ENCODE assay signal across 1 cellular context in the genomic region with DNA sequence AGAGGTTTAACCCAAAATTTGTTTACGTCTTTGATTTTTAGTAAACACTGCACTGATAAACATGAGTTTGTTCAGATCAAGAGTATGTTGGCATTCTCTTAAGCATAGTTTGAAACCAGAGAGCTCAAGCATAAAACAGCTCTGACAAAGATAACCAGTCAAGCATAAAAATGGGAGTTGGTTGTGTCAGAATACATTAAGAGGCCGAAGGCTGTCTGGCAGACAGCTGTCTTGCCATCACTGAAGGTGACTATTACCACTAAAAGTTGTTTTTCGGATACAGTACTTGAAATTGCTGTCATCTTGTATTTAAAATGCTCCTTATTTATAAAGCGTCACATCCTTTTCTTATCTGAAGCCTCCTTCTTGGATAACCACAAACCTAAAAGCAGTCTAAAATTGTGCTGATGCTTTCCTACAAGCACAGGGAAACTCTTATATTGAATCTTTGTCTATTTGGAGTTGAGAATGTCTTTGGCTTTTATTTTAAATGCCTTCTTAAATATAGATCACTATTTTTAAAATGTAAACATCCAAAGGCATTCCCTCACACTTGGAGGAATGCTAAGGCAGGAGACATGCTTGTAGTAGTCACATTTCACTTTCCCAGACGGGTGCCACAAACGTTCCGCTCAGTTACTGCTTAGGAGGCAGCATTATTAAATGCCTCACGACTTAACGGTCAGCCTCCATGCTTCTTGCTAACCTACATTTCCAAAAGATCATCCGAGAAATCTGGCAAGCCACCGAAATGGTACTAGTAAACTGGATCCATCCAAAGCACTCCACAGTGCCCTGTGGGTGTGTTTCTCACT.
TF ChIP-seq lines count a peak whose summit lies in the region.

No MANE protein-coding gene starts in this region.

TF ChIP-seq in GM12878, 131 proteins besides CTCF, POLR2A, EP300 and RAD21 (continued from another document):
- TF ChIP-seq, protein P1, sequence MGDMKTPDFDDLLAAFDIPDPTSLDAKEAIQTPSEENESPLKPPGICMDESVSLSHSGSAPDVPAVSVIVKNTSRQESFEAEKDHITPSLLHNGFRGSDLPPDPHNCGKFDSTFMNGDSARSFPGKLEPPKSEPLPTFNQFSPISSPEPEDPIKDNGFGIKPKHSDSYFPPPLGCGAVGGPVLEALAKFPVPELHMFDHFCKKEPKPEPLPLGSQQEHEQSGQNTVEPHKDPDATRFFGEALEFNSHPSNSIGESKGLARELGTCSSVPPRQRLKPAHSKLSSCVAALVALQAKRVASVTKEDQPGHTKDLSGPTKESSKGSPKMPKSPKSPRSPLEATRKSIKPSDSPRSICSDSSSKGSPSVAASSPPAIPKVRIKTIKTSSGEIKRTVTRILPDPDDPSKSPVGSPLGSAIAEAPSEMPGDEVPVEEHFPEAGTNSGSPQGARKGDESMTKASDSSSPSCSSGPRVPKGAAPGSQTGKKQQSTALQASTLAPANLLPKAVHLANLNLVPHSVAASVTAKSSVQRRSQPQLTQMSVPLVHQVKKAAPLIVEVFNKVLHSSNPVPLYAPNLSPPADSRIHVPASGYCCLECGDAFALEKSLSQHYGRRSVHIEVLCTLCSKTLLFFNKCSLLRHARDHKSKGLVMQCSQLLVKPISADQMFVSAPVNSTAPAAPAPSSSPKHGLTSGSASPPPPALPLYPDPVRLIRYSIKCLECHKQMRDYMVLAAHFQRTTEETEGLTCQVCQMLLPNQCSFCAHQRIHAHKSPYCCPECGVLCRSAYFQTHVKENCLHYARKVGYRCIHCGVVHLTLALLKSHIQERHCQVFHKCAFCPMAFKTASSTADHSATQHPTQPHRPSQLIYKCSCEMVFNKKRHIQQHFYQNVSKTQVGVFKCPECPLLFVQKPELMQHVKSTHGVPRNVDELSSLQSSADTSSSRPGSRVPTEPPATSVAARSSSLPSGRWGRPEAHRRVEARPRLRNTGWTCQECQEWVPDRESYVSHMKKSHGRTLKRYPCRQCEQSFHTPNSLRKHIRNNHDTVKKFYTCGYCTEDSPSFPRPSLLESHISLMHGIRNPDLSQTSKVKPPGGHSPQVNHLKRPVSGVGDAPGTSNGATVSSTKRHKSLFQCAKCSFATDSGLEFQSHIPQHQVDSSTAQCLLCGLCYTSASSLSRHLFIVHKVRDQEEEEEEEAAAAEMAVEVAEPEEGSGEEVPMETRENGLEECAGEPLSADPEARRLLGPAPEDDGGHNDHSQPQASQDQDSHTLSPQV (IDR thresholded peaks at IDR 0.05): no peak
- TF ChIP-seq, protein P2, sequence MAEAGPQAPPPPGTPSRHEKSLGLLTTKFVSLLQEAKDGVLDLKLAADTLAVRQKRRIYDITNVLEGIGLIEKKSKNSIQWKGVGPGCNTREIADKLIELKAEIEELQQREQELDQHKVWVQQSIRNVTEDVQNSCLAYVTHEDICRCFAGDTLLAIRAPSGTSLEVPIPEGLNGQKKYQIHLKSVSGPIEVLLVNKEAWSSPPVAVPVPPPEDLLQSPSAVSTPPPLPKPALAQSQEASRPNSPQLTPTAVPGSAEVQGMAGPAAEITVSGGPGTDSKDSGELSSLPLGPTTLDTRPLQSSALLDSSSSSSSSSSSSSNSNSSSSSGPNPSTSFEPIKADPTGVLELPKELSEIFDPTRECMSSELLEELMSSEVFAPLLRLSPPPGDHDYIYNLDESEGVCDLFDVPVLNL (IDR thresholded peaks at IDR 0.05; ENCODE audit: low read depth, low read length): no peak
- TF ChIP-seq MYB (IDR thresholded peaks at IDR 0.05; ENCODE audit: borderline replicate concordance, low read depth, low read length) (no peak), FOXM1 (IDR thresholded peaks at IDR 0.05; ENCODE audit: low read depth, low read length) (no peak), SMARCA5 (IDR thresholded peaks at IDR 0.05) (no peak), PML (IDR thresholded peaks at IDR 0.05; ENCODE audit: low read length) (no peak), MTA3 (IDR thresholded peaks at IDR 0.05; ENCODE audit: borderline replicate concordance, low read length) (no peak), HDAC2 (IDR thresholded peaks at IDR 0.05) (no peak), IRF4 (IDR thresholded peaks at IDR 0.05; ENCODE audit: low read depth, low read length) (no peak), ZZZ3 (IDR thresholded peaks at IDR 0.05; ENCODE audit: control insufficient read depth, insufficient read length, low read depth) (no peak), IKZF2 (IDR thresholded peaks at IDR 0.05) (no peak)
